ENCODE assay signal across 8 cellular contexts in the genomic region with DNA sequence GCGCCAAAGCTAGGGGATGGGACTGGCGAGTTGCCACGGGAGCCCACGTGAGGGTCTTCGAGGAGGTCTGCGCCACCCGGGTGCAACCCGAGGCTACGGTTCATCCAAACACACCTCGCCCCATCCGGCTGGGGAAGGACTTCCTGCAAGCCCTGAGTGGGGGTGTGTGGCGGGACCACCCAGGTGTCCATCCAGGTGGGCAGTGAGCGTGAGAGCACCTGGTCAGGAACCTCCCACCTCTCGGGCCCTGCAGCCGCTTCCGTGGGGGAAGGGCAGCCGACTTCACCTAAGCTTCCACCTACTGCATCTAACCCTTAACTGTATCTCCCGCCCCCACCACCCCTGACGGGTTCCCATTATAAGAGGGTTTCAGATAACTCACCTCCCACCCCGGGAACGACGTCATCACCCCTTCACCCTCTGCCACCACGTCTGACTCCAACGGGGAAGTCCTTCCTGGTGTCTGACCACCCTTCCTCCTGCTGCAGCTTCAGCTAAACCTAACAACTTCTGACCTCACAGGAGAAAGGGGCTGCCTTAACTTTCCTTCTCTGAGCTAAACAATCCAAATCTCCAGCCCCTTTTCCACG. TPM values are rescaled to one million over a fixed set of nuclear protein-coding genes. Genes with fewer than 3 reads are reported as not detected.
DNase-seq lines count a peak whose midpoint lies in the region; ATAC-seq and TF ChIP-seq lines count a peak whose summit lies in the region.

No MANE protein-coding gene starts in this region.

- H3K4me3 Mint-ChIP-seq in Calu3 (ENCODE audit: low read depth, unreplicated experiment) (peak overlapping the region; percentile 56), naive B cell (peak overlapping the region; percentile 67 to 91 (median 88))
- peak overlapping the region; percentile 94 for H3K4me3 Mint-ChIP-seq in activated T-helper 17 cell treated with anti-CD3 and anti-CD28 coated beads, Interleukin-2, amount 50 U/mL, for 72 hours

- H3K27me3 Mint-ChIP-seq in Calu3 (ENCODE audit: unreplicated experiment) = peaks cover 67% of the 10 kb centered on the region
- no peaks in the 10 kb centered on the region for H3K27me3 Mint-ChIP-seq in activated T-helper 17 cell treated with anti-CD3 and anti-CD28 coated beads, Interleukin-2, amount 50 U/mL, for 72 hours
- peaks cover 6 to 31% (median 16%) of the 10 kb centered on the region in 3 donors for H3K27me3 Mint-ChIP-seq in naive B cell

- ATAC-seq in activated T-helper 17 cell treated with anti-CD3 and anti-CD28 coated beads, Interleukin-2, amount 50 U/mL, for 72 hours (replicated peaks) = peak; percentile 45
- peak in 1 of 2 donors; percentile 7 for ATAC-seq in naive B cell (ENCODE audit: low read depth in 2 of 2)
- no peak for ATAC-seq in GM19324 (IDR thresholded peaks at IDR 0.05; ENCODE audit: low FRiP score, unreplicated experiment)
- ATAC-seq in left lobe of liver = no peak
- ATAC-seq in GM19351 (IDR thresholded peaks at IDR 0.05; ENCODE audit: unreplicated experiment) = no peak
- ATAC-seq in HG03135 (IDR thresholded peaks at IDR 0.05; ENCODE audit: unreplicated experiment) = no peak

- H3K27ac Mint-ChIP-seq in Calu3 (ENCODE audit: unreplicated experiment) (no peak overlapping the region), naive B cell (peak overlapping the region in 4 of 6 donors; percentile 65 to 96 (median 91))
- peak overlapping the region; percentile 87 for H3K27ac Mint-ChIP-seq in activated T-helper 17 cell treated with anti-CD3 and anti-CD28 coated beads, Interleukin-2, amount 50 U/mL, for 72 hours

- DNase-seq in Calu3 (peak; percentile 24), NCI-H2029 (lab: John Stamatoyannopoulos, UW) (peak; percentile 89), naive B cell (peak; percentile 36), left lobe of liver (ENCODE audit: low spot score) (no peak)

- intact Hi-C loops in Calu3 (cut with micrococcal nuclease; ENCODE audit: unreplicated experiment) = no loop called here

- H3K4me1 Mint-ChIP-seq in Calu3 (ENCODE audit: low read depth, unreplicated experiment) = peaks cover 16% of the 10 kb centered on the region
- peaks cover 13% of the 10 kb centered on the region for H3K4me1 Mint-ChIP-seq in activated T-helper 17 cell treated with anti-CD3 and anti-CD28 coated beads, Interleukin-2, amount 50 U/mL, for 72 hours
- H3K4me1 Mint-ChIP-seq in naive B cell = peaks cover 24 to 49% (median 33%) of the 10 kb centered on the region in 3 donors

- H3K9me3 Mint-ChIP-seq in Calu3 (ENCODE audit: low read depth, unreplicated experiment) (no peaks in the 10 kb centered on the region), naive B cell (no peaks in the 10 kb centered on the region)
- H3K9me3 Mint-ChIP-seq in activated T-helper 17 cell treated with anti-CD3 and anti-CD28 coated beads, Interleukin-2, amount 50 U/mL, for 72 hours = no peaks in the 10 kb centered on the region

- no peak for TF ChIP-seq CTCF in Calu3 (IDR thresholded peaks at IDR 0.05; ENCODE audit: unreplicated experiment)

- H3K36me3 Mint-ChIP-seq in Calu3 (ENCODE audit: insufficient read depth, unreplicated experiment) = peaks cover 10% of the 10 kb centered on the region
- H3K36me3 Mint-ChIP-seq in activated T-helper 17 cell treated with anti-CD3 and anti-CD28 coated beads, Interleukin-2, amount 50 U/mL, for 72 hours (ENCODE audit: low read depth) = no peaks in the 10 kb centered on the region
- H3K36me3 Mint-ChIP-seq in naive B cell = no peaks in the 10 kb centered on the region

- no TSS peak for BruUV-seq in Calu3 (replicated peaks; lab: Mats Ljungman, UMichigan)

- CTCF ChIA-PET in Calu3 (lab: Charles Lee) = interaction anchor here (0.6 to 2.2 kb wide), 2 partner anchors 142 to 356 kb away, joined by 4 to 7 read pairs; no protein-coding TSS in a partner anchor

RNA-seq across cellular contexts. Expression of a gene that starts 27.3 kb away (rescaled TPM):
- total RNA-seq in Calu3 (2022) (66.2 and 69.4 TPM in 2 replicates), left lobe of liver (22.7 TPM)
- 10 to 100 TPM; 24.2 to 28.7 TPM for total RNA-seq in activated T-helper 17 cell treated with anti-CD3 and anti-CD28 coated beads, Interleukin-2, amount 50 U/mL, for 72 hours
- polyA plus RNA-seq in naive B cell (ENCODE audit: low read depth in 6 of 6) = 10 to 100 TPM; 27.3 to 44.4 (median 35.4) TPM
